In the genomic region with DNA sequence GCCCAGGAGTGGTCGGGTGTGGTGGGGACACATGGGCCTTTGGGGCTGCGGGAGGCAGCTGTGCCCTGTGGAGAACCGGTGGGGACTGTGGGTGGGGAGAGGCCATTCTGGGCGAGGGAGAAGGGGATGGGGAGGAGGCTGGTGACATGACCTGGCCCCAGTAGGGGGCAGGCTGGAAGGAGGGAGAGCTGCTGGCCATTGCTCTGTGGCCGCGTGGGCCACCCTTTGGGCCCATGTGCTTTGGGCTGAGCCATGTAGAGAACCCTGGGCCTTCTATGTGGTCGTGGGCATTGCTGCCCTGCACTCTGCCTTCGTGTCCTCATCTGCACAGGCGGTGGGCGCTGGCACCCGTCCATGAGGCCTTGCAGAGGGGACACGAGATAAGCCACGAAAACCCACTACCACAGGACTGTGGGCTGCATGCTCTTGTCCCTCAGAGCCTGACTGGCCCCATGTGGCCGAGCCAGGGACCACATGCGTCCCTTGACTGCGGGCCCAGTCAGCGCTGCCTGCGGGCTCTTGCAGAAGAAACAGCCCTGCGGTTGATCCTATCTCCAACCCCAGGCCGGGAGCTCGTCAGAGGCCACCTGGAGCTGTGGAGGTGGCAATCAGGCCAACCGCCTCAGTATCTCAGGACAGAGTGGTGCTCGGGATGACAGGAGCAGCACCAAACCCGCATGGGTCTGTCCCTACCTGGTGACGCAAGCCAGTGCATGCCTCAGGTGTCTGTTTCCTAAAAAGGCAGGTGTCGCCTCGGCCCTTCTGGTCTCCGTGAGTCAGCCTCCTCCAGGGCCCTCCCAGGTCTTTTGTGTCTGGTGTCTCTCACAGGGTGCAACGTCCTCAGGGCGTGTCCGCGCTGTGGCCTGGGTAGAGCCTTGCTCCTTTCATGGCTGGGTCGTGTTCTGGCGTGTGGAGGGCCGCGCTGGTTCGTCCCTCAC, we compare ENCODE assay signal across 12 cellular contexts.
DNase-seq lines count a peak whose midpoint lies in the region; ATAC-seq and TF ChIP-seq lines count a peak whose summit lies in the region.
"Had no signal": no experiment of that assay in that cellular context is flagged by ENCODE, and none has a peak within 500 bp of the region (broad histone marks: within the 10 kb centered on the region; RNA-seq: fewer than 3 reads in every experiment).

No MANE protein-coding gene starts in this region.

- H3K9me3 Mint-ChIP-seq in stimulated activated naive B cell treated with anti-CD40 and anti-IgM and Interleukin-4, amounts not matched to agents 10 μg/mL and 1 μg/mL and 100 μg/mL, for 72 hours, result peaks cover 0 to 2% of the 10 kb centered on the region in 2 donors
- H3K9me3 Mint-ChIP-seq: IgD-negative memory B cell had no signal

- H3K4me1 Mint-ChIP-seq in stimulated activated naive B cell treated with anti-CD40 and anti-IgM and Interleukin-4, amounts not matched to agents 10 μg/mL and 1 μg/mL and 100 μg/mL, for 72 hours, result peaks cover 29 to 38% of the 10 kb centered on the region in 2 donors

- ATAC-seq in stimulated activated naive B cell treated with anti-CD40 and anti-IgM and Interleukin-4, amounts not matched to agents 10 μg/mL and 1 μg/mL and 100 μg/mL, for 72 hours (replicated peaks), result no peak

- DNase-seq in MV-4-11 (lab: John Stamatoyannopoulos, UW), result peak; percentile 16
- DNase-seq in WERI-Rb-1, result no peak
- DNase-seq in iPS-NIHi11 (ENCODE audit: low spot score), result peak; percentile 55
- no peak for DNase-seq in stimulated activated naive B cell treated with anti-CD40 and anti-IgM and Interleukin-4, amounts not matched to agents 10 μg/mL and 1 μg/mL and 100 μg/mL, for 72 hours
- no peak for DNase-seq in AG20443 (ENCODE audit: low spot score)
- no peak for DNase-seq in RPMI8226
- no peak for DNase-seq in activated T-cell treated with anti-CD3 and anti-CD28 coated beads for 4 hours
- DNase-seq: dorsolateral prefrontal cortex, GM23248, heart right ventricle, NCI-H187 treated with DMSO at 0.1 percent for 48 hours had no signal

- no peak overlapping the region for H3K27ac ChIP-seq in WERI-Rb-1
- H3K27ac ChIP-seq: dorsolateral prefrontal cortex, GM23248, heart right ventricle had no signal

- H3K36me3 Mint-ChIP-seq in stimulated activated naive B cell treated with anti-CD40 and anti-IgM and Interleukin-4, amounts not matched to agents 10 μg/mL and 1 μg/mL and 100 μg/mL, for 72 hours, result peaks cover 32 to 35% of the 10 kb centered on the region in 2 donors

- no peaks in the 10 kb centered on the region for H3K27me3 Mint-ChIP-seq in stimulated activated naive B cell treated with anti-CD40 and anti-IgM and Interleukin-4, amounts not matched to agents 10 μg/mL and 1 μg/mL and 100 μg/mL, for 72 hours
- H3K27me3 Mint-ChIP-seq: IgD-negative memory B cell had no signal

- H3K36me3 ChIP-seq in WERI-Rb-1, result peaks cover 34% of the 10 kb centered on the region

- no peaks in the 10 kb centered on the region for H3K9me3 ChIP-seq in WERI-Rb-1 (ENCODE audit: severe bottlenecking)
- H3K9me3 ChIP-seq: heart right ventricle had no signal

- H3K27ac Mint-ChIP-seq in stimulated activated naive B cell treated with anti-CD40 and anti-IgM and Interleukin-4, amounts not matched to agents 10 μg/mL and 1 μg/mL and 100 μg/mL, for 72 hours, result peak overlapping the region; percentile 83

- H3K27me3 ChIP-seq in WERI-Rb-1 (ENCODE audit: insufficient read depth, low read depth, severe bottlenecking), result no peaks in the 10 kb centered on the region
- H3K27me3 ChIP-seq: dorsolateral prefrontal cortex, heart right ventricle had no signal

- 0 out of 2 replicates have a peak, but pooled peaks have one; percentile 22 for TF ChIP-seq CTCF in WERI-Rb-1 (IDR thresholded peaks at IDR 0.05; ENCODE audit: low read depth, low read length)

- no peak overlapping the region for H3K4me3 ChIP-seq in WERI-Rb-1 (ENCODE audit: low read depth, low read length)
- H3K4me3 ChIP-seq: dorsolateral prefrontal cortex, GM23248, heart right ventricle had no signal

- H3K4me3 Mint-ChIP-seq in stimulated activated naive B cell treated with anti-CD40 and anti-IgM and Interleukin-4, amounts not matched to agents 10 μg/mL and 1 μg/mL and 100 μg/mL, for 72 hours, result no peak overlapping the region

Comparison
In these comparisons a context has a peak if more than half of its experiments do, and no peak if none do; other contexts are left out.
1. DNase-seq: peak in MV-4-11 (single experiment) and iPS-NIHi11 (single experiment); none in WERI-Rb-1 (single experiment), stimulated activated naive B cell treated with anti-CD40 and anti-IgM and Interleukin-4, amounts not matched to agents 10 μg/mL and 1 μg/mL and 100 μg/mL, for 72 hours (single experiment), AG20443 (single experiment), RPMI8226 (single experiment) and activated T-cell treated with anti-CD3 and anti-CD28 coated beads for 4 hours (single experiment).